In the genomic region with DNA sequence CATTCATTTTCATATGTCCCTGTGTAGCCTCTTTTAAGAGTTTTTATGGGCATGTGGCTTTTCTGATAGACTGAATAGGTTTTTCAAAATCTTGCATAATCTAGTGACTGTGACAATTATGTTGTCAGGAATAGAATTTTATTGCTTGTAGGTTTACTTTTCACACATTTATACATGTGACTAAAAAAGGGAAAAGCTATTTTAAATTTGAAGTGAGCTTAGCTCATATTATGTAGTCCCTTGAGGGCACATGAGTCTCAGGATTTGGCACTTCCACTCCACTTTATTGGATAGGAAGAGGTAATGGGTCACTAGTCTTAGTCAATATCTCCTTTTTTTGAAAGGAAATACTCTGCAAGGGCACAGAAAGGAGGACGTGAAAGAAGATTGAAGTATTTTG, we compare ENCODE assay signal across 25 cellular contexts.
"Had no signal": no experiment of that assay in that cellular context is flagged by ENCODE, and none has a peak within 500 bp of the region (broad histone marks: within the 10 kb centered on the region; RNA-seq: fewer than 3 reads in every experiment).

No MANE protein-coding gene starts in this region.

- H3K27ac ChIP-seq: esophagus muscularis mucosa, gastrocnemius medialis, left lung, lower lobe of right lung, neural progenitor cell, right lobe of liver, suprapubic skin, tibial nerve had no signal

- H3K27me3 ChIP-seq: esophagus muscularis mucosa, gastrocnemius medialis, left lung, neural progenitor cell, right lobe of liver, suprapubic skin, tibial nerve had no signal

- ATAC-seq: activated naive CD4-positive, alpha-beta T cell treated with anti-CD3 and anti-CD28 coated beads, Interleukin-2, amount 50 U/mL, for 72 hours; activated T-cell treated with anti-CD3 and anti-CD28 coated beads, Interleukin-2, amount 50 U/mL, for 4 hours; activated T-helper 17 cell treated with anti-CD3 and anti-CD28 coated beads, Interleukin-2, amount 50 U/mL, for 72 hours; gastrocnemius medialis; left lung; lower lobe of right lung; naive thymus-derived CD8-positive, alpha-beta T cell; right lobe of liver; stimulated activated effector memory CD8-positive, alpha-beta T cell treated with anti-CD3 and anti-CD28 coated beads, Interleukin-12 subunit alpha, Interleukin-12 subunit beta, amount 100 ng/mL, for 72 hours; WTC11 had no signal

- H3K4me3 ChIP-seq: esophagus muscularis mucosa, gastrocnemius medialis, left lung, lower lobe of right lung, neural progenitor cell, right lobe of liver, suprapubic skin, tibial nerve had no signal

- DNase-seq: activated CD4-positive, alpha-beta memory T cell treated with anti-CD3 and anti-CD28 coated beads, Interleukin-2, amount 10 ng/mL, durations not matched to agents 7 days and 5 days; activated CD4-positive, alpha-beta T cell treated with anti-CD3 and anti-CD28 coated beads for 1 hour; activated CD4-positive, alpha-beta T cell treated with anti-CD3 and anti-CD28 coated beads, Interleukin-2, amount 10 ng/mL, durations not matched to agents 7 days and 5 days; activated T-cell treated with anti-CD3 and anti-CD28 coated beads, Interleukin-2, amount 50 U/mL, for 4 hours; dermis blood vessel endothelial cell; effector CD4-positive, alpha-beta T cell; gastrocnemius medialis; glutamatergic neuron; left lung; lower lobe of right lung; mesenchymal stem cell; naive thymus-derived CD8-positive, alpha-beta T cell; right lobe of liver; small intestine; stimulated activated CD4-positive, alpha-beta T cell treated with anti-CD3 and anti-CD28 coated beads, Interleukin-4, amount 100 ng/mL, for 24 hours; SW 1271; T-helper 9 cell had no signal

- H3K36me3 ChIP-seq: esophagus muscularis mucosa, gastrocnemius medialis, left lung, lower lobe of right lung, neural progenitor cell, right lobe of liver, suprapubic skin, tibial nerve had no signal

- H3K4me1 ChIP-seq: esophagus muscularis mucosa, gastrocnemius medialis, left lung, lower lobe of right lung, neural progenitor cell, right lobe of liver, suprapubic skin, tibial nerve had no signal

- H3K9ac ChIP-seq: neural progenitor cell had no signal

- H3K9me3 ChIP-seq: esophagus muscularis mucosa, gastrocnemius medialis, lower lobe of right lung, right lobe of liver, suprapubic skin, tibial nerve had no signal
